Comparison of ENCODE assay signal across 8 cellular contexts in genomic region chr14:21525995-21526671, GRCh38. TPM values are rescaled to one million over a fixed set of nuclear protein-coding genes. Genes with fewer than 3 reads are reported as not detected.
DNase-seq lines count a peak whose midpoint lies in the region; ATAC-seq and TF ChIP-seq lines count a peak whose summit lies in the region.

Gene SALL2, minus strand, starts transcription at chr14:21526346. Its CDS starts 219 bp downstream, at chr14:21526127.

- TF ChIP-seq CTCF in DOHH2 (IDR thresholded peaks at IDR 0.05; ENCODE audit: low read depth, low read length, poor library complexity, severe bottlenecking) = no peak
- no peak for TF ChIP-seq CTCF in SU-DHL-6 (IDR thresholded peaks at IDR 0.05; ENCODE audit: insufficient read depth, low read length, poor library complexity, severe bottlenecking)
- no peak for TF ChIP-seq CTCF in right atrium auricular region (IDR thresholded peaks at IDR 0.05)
- no peak for TF ChIP-seq CTCF in progenitor cell of endocrine pancreas (IDR thresholded peaks at IDR 0.05; ENCODE audit: unreplicated experiment)
- no peak for TF ChIP-seq CTCF in upper lobe of right lung (IDR thresholded peaks at IDR 0.05)

- H3K4me2 ChIP-seq in DOHH2 (ENCODE audit: low read length) (peak within 1 kb of the TSS; percentile 98), Karpas-422 (ENCODE audit: low read depth, low read length, poor library complexity, severe bottlenecking) (peak within 1 kb of the TSS; percentile 37), SU-DHL-6 (ENCODE audit: low read depth, low read length, poor library complexity, severe bottlenecking) (peak within 1 kb of the TSS; percentile 25)

- ATAC-seq in upper lobe of right lung = peak; percentile 92
- no peak for ATAC-seq in HG03280 (IDR thresholded peaks at IDR 0.05; ENCODE audit: unreplicated experiment)

- H3K4me1 ChIP-seq in DOHH2 (ENCODE audit: control insufficient read depth, low read length) (peaks cover 36% of the 10 kb centered on the region), Karpas-422 (ENCODE audit: low read length) (peaks cover 35% of the 10 kb centered on the region), right atrium auricular region (peaks cover 0 to 14% of the 10 kb centered on the region in 2 donors), upper lobe of right lung (peaks cover 6% of the 10 kb centered on the region)

- H4K20me1 ChIP-seq in DOHH2 (ENCODE audit: control insufficient read depth, insufficient read depth, low read depth, low read length) (no peaks in the 10 kb centered on the region), Karpas-422 (ENCODE audit: insufficient read depth, low read depth, low read length) (no peaks in the 10 kb centered on the region), SU-DHL-6 (ENCODE audit: low read depth, low read length) (no peaks in the 10 kb centered on the region)

- H3K4me1 Mint-ChIP-seq in progenitor cell of endocrine pancreas (ENCODE audit: low read depth) = peaks cover 48% of the 10 kb centered on the region

- H3K27me3 ChIP-seq in DOHH2 (ENCODE audit: control insufficient read depth, low read length) (no peaks in the 10 kb centered on the region), Karpas-422 (ENCODE audit: low read length) (no peaks in the 10 kb centered on the region), SU-DHL-6 (ENCODE audit: low read length) (no peaks in the 10 kb centered on the region), right atrium auricular region (no peaks in the 10 kb centered on the region), upper lobe of right lung (no peaks in the 10 kb centered on the region)

- peak within 1 kb of the TSS; percentile 83 for H3K4me3 Mint-ChIP-seq in progenitor cell of endocrine pancreas (ENCODE audit: low read depth)

- H3K9me2 ChIP-seq in DOHH2 (replicated peaks; ENCODE audit: control insufficient read depth, low read length) (no peaks in the 10 kb centered on the region), Karpas-422 (replicated peaks; ENCODE audit: insufficient read depth, low read length) (no peaks in the 10 kb centered on the region), SU-DHL-6 (replicated peaks; ENCODE audit: insufficient read depth, low read length) (no peaks in the 10 kb centered on the region)

- H3K9me3 ChIP-seq in DOHH2 (ENCODE audit: control insufficient read depth, insufficient read depth, low read length) (no peaks in the 10 kb centered on the region), Karpas-422 (ENCODE audit: low read length) (no peaks in the 10 kb centered on the region), SU-DHL-6 (ENCODE audit: insufficient read depth, low read length) (no peaks in the 10 kb centered on the region), right atrium auricular region (no peaks in the 10 kb centered on the region), upper lobe of right lung (no peaks in the 10 kb centered on the region)

- DNase-seq in Karpas-422 = no peak
- peak in 53 of 56 donors; percentile 16 to 88 (median 70) for DNase-seq in amygdala (lab: John Stamatoyannopoulos, UW)
- peak; percentile 69 for DNase-seq in right atrium auricular region (ENCODE audit: low spot score)
- peak; percentile 71 for DNase-seq in progenitor cell of endocrine pancreas (ENCODE audit: low spot score, unreplicated experiment)
- DNase-seq in upper lobe of right lung = peak; percentile 89

- peak within 1 kb of the TSS; percentile 86 for H3K4me3 ChIP-seq in DOHH2 (ENCODE audit: low read length)
- H3K4me3 ChIP-seq in Karpas-422 (ENCODE audit: low read length) = 0 out of 2 replicates have a peak within 1 kb of the TSS, but pooled peaks have one; percentile 26
- no peak within 1 kb of the TSS for H3K4me3 ChIP-seq in SU-DHL-6 (ENCODE audit: insufficient read depth, low read length, poor library complexity, severe bottlenecking)
- peak within 1 kb of the TSS; percentile 86 to 89 for H3K4me3 ChIP-seq in right atrium auricular region
- H3K4me3 ChIP-seq in upper lobe of right lung = peak within 1 kb of the TSS; percentile 62

- H2AFZ ChIP-seq in Karpas-422 (ENCODE audit: low read length) (no peak within 1 kb of the TSS), SU-DHL-6 (ENCODE audit: low read depth, low read length, severe bottlenecking) (no peak within 1 kb of the TSS)

- H3K36me3 ChIP-seq in DOHH2 (ENCODE audit: control insufficient read depth, low read length) (0 out of 2 replicates have a peak, but pooled peaks cover 4% of the 10 kb centered on the region), Karpas-422 (ENCODE audit: insufficient read depth, low read length) (no peaks in the 10 kb centered on the region), SU-DHL-6 (ENCODE audit: low read length) (no peaks in the 10 kb centered on the region), right atrium auricular region (no peaks in the 10 kb centered on the region), upper lobe of right lung (no peaks in the 10 kb centered on the region)

- H3K27ac Mint-ChIP-seq in progenitor cell of endocrine pancreas = peak within 1 kb of the TSS; percentile 99

- H3K79me2 ChIP-seq in DOHH2 (ENCODE audit: control insufficient read depth, low read length) = peaks cover 4% of the 10 kb centered on the region
- no peaks in the 10 kb centered on the region for H3K79me2 ChIP-seq in Karpas-422 (ENCODE audit: low read length)
- no peaks in the 10 kb centered on the region for H3K79me2 ChIP-seq in SU-DHL-6 (ENCODE audit: insufficient read depth, low read length)

- H3F3A ChIP-seq in DOHH2 (ENCODE audit: control insufficient read depth, insufficient read depth) = peaks cover 13% of the 10 kb centered on the region
- no peaks in the 10 kb centered on the region for H3F3A ChIP-seq in SU-DHL-6 (ENCODE audit: insufficient read depth)

- intact Hi-C loops in upper lobe of right lung (cut with DNase I) = no loop called here

- no peak within 1 kb of the TSS for H3K9ac ChIP-seq in Karpas-422 (ENCODE audit: low read length)
- H3K9ac ChIP-seq in SU-DHL-6 (ENCODE audit: low read length) = no peak within 1 kb of the TSS

- H3K27ac ChIP-seq in DOHH2 (ENCODE audit: low read depth, low read length) = peak within 1 kb of the TSS; percentile 78
- H3K27ac ChIP-seq in Karpas-422 (ENCODE audit: low read length) = no peak within 1 kb of the TSS
- H3K27ac ChIP-seq in SU-DHL-6 (ENCODE audit: low read depth, low read length) = no peak within 1 kb of the TSS
- H3K27ac ChIP-seq in right atrium auricular region = peak within 1 kb of the TSS; percentile 67 to 83
- no peak within 1 kb of the TSS for H3K27ac ChIP-seq in upper lobe of right lung

- no peaks in the 10 kb centered on the region for H3K9me3 Mint-ChIP-seq in progenitor cell of endocrine pancreas (ENCODE audit: low read depth)

- H3K36me3 Mint-ChIP-seq in progenitor cell of endocrine pancreas (ENCODE audit: insufficient read depth) = peaks cover 21% of the 10 kb centered on the region

- H3K27me3 Mint-ChIP-seq in progenitor cell of endocrine pancreas = no peaks in the 10 kb centered on the region

RNA-seq across cellular contexts. Expression of gene SALL2, which starts in this region (rescaled TPM):
- total RNA-seq in Karpas-422 (2014; rRNA removed; shearing (Covaris generic); ENCODE audit: low replicate concordance) = not detected in 2 replicates
- total RNA-seq in right atrium auricular region (10 to 100 TPM in 1 of 2 donors, 1 to 10 TPM in 1; 4.9 to 15.7 TPM), progenitor cell of endocrine pancreas (83.5 and 89.2 TPM in 2 replicates), upper lobe of right lung (8.1 TPM)

Comparison
In these comparisons a context has a peak if more than half of its experiments do, and no peak if none do; other contexts are left out.
1. H3K27ac ChIP-seq: peak in DOHH2 (single experiment) and right atrium auricular region (2 of 2); none in Karpas-422 (single experiment), SU-DHL-6 (single experiment) and upper lobe of right lung (single experiment).
2. H3K4me2 ChIP-seq: peak in every context shown above with its lines; median percentile 98 in DOHH2; 37 in Karpas-422; 25 in SU-DHL-6.